Comparison of ENCODE assay signal across 24 cellular contexts in the genomic region with DNA sequence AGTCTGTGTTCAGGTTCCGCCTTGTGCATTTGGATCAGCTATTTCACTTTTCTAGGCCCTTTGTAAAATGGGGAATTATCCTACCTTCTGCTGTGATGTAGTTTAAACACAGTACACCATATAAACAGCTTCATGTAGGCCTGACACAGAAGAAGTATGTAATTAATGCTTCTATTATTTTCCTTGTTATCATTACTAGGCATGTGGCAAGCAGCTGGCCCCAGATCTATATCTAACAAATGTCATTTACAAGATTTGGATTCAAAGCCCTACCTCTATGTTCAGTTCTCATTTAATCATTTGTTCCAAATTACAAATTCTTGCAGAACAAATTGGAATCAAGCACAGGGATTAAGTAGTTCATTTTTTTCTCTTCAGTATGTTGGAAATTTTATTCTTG.
DNase-seq lines count a peak whose midpoint lies in the region; ATAC-seq and TF ChIP-seq lines count a peak whose summit lies in the region.
"Had no signal": no experiment of that assay in that cellular context is flagged by ENCODE, and none has a peak within 500 bp of the region (broad histone marks: within the 10 kb centered on the region; RNA-seq: fewer than 3 reads in every experiment).

No MANE protein-coding gene starts in this region.

- H3K4me1 ChIP-seq in foreskin keratinocyte = no peaks in the 10 kb centered on the region

- ATAC-seq in SK-N-SH treated with all-trans-retinoic acid at 6 μM for 48 hours (no peak), foreskin keratinocyte (no peak), HG03097 (IDR thresholded peaks at IDR 0.05; ENCODE audit: low FRiP score, unreplicated experiment) (no peak)
- ATAC-seq: CD8-positive, alpha-beta T cell; GM23338; Panc1 had no signal

- H3K27ac ChIP-seq in foreskin keratinocyte = no peak overlapping the region
- H3K27ac ChIP-seq: 22Rv1, RWPE1 had no signal

- H3K27me3 ChIP-seq in foreskin keratinocyte = no peaks in the 10 kb centered on the region
- H3K27me3 ChIP-seq: MG63 had no signal

- DNase-seq in DMS79 (lab: John Stamatoyannopoulos, UW) = peak; percentile 8
- DNase-seq in DMS79 treated with DMSO at 0.1 percent for 48 hours (lab: John Stamatoyannopoulos, UW) = no peak
- peak; percentile 76 for DNase-seq in DMS 273 treated with DMSO at 0.1 percent for 48 hours (lab: John Stamatoyannopoulos, UW)
- peak; percentile 10 for DNase-seq in NCI-H2171 (lab: John Stamatoyannopoulos, UW)
- no peak for DNase-seq in foreskin keratinocyte
- DNase-seq in kidney tubule cell (ENCODE audit: low spot score) = no peak
- DNase-seq: CD8-positive, alpha-beta T cell; GF-D8; H9; IMR-90; KG1; MG63; NCI-H1436; NCI-H1930; NCI-H345; NCI-H526; SHP77; SW 1271 had no signal

- TF ChIP-seq CTCF in foreskin keratinocyte (conservative IDR thresholded peaks at IDR 0.05) = no peak

TF ChIP-seq in SK-N-SH treated with all-trans-retinoic acid at 6 μM for 48 hours, 23 proteins besides CTCF, POLR2A, EP300 and RAD21:
- TF ChIP-seq OSR1 (CRISPR knock-in tag; IDR thresholded peaks at IDR 0.05) (no peak), ZNF8 (CRISPR knock-in tag; IDR thresholded peaks at IDR 0.05) (no peak), ZNF70 (CRISPR knock-in tag; IDR thresholded peaks at IDR 0.05) (no peak), ESRRG (CRISPR knock-in tag; IDR thresholded peaks at IDR 0.05) (no peak), TCF4 (CRISPR knock-in tag; IDR thresholded peaks at IDR 0.05; ENCODE audit: borderline replicate concordance) (peak; percentile 91), TSHZ2 (CRISPR knock-in tag; IDR thresholded peaks at IDR 0.05) (0 out of 2 replicates have a peak, but pooled peaks have one; percentile 28), ZC3H10 (CRISPR knock-in tag; IDR thresholded peaks at IDR 0.05) (no peak)
- TF ChIP-seq, protein P1, sequence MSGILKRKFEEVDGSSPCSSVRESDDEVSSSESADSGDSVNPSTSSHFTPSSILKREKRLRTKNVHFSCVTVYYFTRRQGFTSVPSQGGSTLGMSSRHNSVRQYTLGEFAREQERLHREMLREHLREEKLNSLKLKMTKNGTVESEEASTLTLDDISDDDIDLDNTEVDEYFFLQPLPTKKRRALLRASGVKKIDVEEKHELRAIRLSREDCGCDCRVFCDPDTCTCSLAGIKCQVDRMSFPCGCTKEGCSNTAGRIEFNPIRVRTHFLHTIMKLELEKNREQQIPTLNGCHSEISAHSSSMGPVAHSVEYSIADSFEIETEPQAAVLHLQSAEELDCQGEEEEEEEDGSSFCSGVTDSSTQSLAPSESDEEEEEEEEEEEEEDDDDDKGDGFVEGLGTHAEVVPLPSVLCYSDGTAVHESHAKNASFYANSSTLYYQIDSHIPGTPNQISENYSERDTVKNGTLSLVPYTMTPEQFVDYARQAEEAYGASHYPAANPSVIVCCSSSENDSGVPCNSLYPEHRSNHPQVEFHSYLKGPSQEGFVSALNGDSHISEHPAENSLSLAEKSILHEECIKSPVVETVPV (CRISPR knock-in tag; IDR thresholded peaks at IDR 0.05) = no peak
- TF ChIP-seq, protein P2, sequence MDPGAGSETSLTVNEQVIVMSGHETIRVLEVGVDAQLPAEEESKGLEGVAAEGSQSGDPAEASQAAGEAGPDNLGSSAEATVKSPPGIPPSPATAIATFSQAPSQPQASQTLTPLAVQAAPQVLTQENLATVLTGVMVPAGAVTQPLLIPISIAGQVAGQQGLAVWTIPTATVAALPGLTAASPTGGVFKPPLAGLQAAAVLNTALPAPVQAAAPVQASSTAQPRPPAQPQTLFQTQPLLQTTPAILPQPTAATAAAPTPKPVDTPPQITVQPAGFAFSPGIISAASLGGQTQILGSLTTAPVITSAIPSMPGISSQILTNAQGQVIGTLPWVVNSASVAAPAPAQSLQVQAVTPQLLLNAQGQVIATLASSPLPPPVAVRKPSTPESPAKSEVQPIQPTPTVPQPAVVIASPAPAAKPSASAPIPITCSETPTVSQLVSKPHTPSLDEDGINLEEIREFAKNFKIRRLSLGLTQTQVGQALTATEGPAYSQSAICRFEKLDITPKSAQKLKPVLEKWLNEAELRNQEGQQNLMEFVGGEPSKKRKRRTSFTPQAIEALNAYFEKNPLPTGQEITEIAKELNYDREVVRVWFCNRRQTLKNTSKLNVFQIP (CRISPR knock-in tag; IDR thresholded peaks at IDR 0.05; ENCODE audit: borderline replicate concordance, low read depth) = no peak

Comparison
In these comparisons a context has a peak if more than half of its experiments do, and no peak if none do; other contexts are left out.
1. DNase-seq: peak in DMS79 (single experiment), DMS 273 treated with DMSO at 0.1 percent for 48 hours (single experiment) and NCI-H2171 (single experiment); none in DMS79 treated with DMSO at 0.1 percent for 48 hours (single experiment), foreskin keratinocyte (0 of 2) and kidney tubule cell (single experiment).